In genomic region chr11:114244995-114245394, GRCh38 we compare ENCODE assay signal across 28 cellular contexts. TPM values are rescaled to one million over a fixed set of nuclear protein-coding genes. Genes with fewer than 3 reads are reported as not detected.
"Had no signal": no experiment of that assay in that cellular context is flagged by ENCODE, and none has a peak within 500 bp of the region (broad histone marks: within the 10 kb centered on the region; RNA-seq: fewer than 3 reads in every experiment).

No MANE protein-coding gene starts in this region.

- H3K36me3 ChIP-seq: brain microvascular endothelial cell, SJCRH30 had no signal

- H3K36me3 Mint-ChIP-seq: activated CD4-positive, alpha-beta memory T cell treated with anti-CD3 and anti-CD28 coated beads for 36 hours; activated naive CD4-positive, alpha-beta T cell treated with anti-CD3 and anti-CD28 coated beads, Interleukin-2, amount 10 ng/mL, durations not matched to agents 7 days and 5 days; activated naive CD8-positive, alpha-beta T cell had no signal

- DNase-seq: activated CD4-positive, alpha-beta memory T cell treated with anti-CD3 and anti-CD28 coated beads for 36 hours; activated CD4-positive, alpha-beta T cell treated with anti-CD3 and anti-CD28 coated beads, Interleukin-2, amount 50 U/mL, for 1 hour; activated CD8-positive, alpha-beta memory T cell treated with anti-CD3 and anti-CD28 coated beads, Interleukin-2, amount 50 U/mL, for 4 hours; activated effector memory CD4-positive, alpha-beta T cell treated with Interleukin-2 at 50 U/mL for 16 hours; activated naive CD4-positive, alpha-beta T cell treated with anti-CD3 and anti-CD28 coated beads, Interleukin-2, amount 10 ng/mL, durations not matched to agents 7 days and 5 days; activated naive CD8-positive, alpha-beta T cell treated with anti-CD3 and anti-CD28 coated beads, Interleukin-2, amount 50 U/mL, for 24 hours; activated T-cell treated with anti-CD3 and anti-CD28 coated beads for 4 hours; activated T-cell treated with anti-CD3 and anti-CD28 coated beads, Interleukin-2, amount 50 U/mL, for 4 hours; anterior cingulate cortex; brain microvascular endothelial cell; IMR-90; NCI-H1417 treated with DMSO at 0.1 percent for 48 hours; NCI-H1694 treated with DMSO at 0.1 percent for 48 hours; NCI-H2029; NCI-H2107; NCI-H2171; NCI-H510A; NK-92 treated with Interleukin-12 subunit alpha and Interleukin-12 subunit beta, amount 100 ng/mL, for 24 hours; PC-3; Peyer's patch; SHP77; SJCRH30; T1000 had no signal

- H3K4me1 ChIP-seq: SJCRH30 had no signal

- H3K9me3 ChIP-seq: Peyer's patch, SJCRH30 had no signal

- H3K27me3 Mint-ChIP-seq: activated CD4-positive, alpha-beta memory T cell treated with anti-CD3 and anti-CD28 coated beads for 36 hours; activated naive CD8-positive, alpha-beta T cell; activated naive CD8-positive, alpha-beta T cell treated with anti-CD3 and anti-CD28 coated beads, Interleukin-2, amount 50 U/mL, for 24 hours had no signal

- H3K4me1 Mint-ChIP-seq: activated naive CD4-positive, alpha-beta T cell treated with anti-CD3 and anti-CD28 coated beads, Interleukin-2, amount 10 ng/mL, durations not matched to agents 7 days and 5 days; activated naive CD8-positive, alpha-beta T cell treated with anti-CD3 and anti-CD28 coated beads, Interleukin-2, amount 50 U/mL, for 24 hours had no signal

- H3K9me3 Mint-ChIP-seq: activated CD4-positive, alpha-beta memory T cell treated with anti-CD3 and anti-CD28 coated beads for 36 hours; activated naive CD4-positive, alpha-beta T cell treated with anti-CD3 and anti-CD28 coated beads, Interleukin-2, amount 10 ng/mL, durations not matched to agents 7 days and 5 days; activated naive CD8-positive, alpha-beta T cell treated with anti-CD3 and anti-CD28 coated beads, Interleukin-2, amount 50 U/mL, for 24 hours; activated T-cell treated with anti-CD3 and anti-CD28 coated beads, Interleukin-2, amount 50 U/mL, for 4 hours had no signal

- H3K27ac ChIP-seq: brain microvascular endothelial cell, Peyer's patch, SJCRH30, SK-N-MC had no signal

- ATAC-seq: activated naive CD8-positive, alpha-beta T cell treated with anti-CD3 and anti-CD28 coated beads, Interleukin-2, amount 50 U/mL, for 24 hours; activated T-cell treated with anti-CD3 and anti-CD28 coated beads, Interleukin-2, amount 50 U/mL, for 4 hours; K562; PC-3 had no signal

- H3K27me3 ChIP-seq: brain microvascular endothelial cell, Peyer's patch, SJCRH30 had no signal

- H3K27ac Mint-ChIP-seq: activated CD4-positive, alpha-beta memory T cell treated with anti-CD3 and anti-CD28 coated beads for 36 hours; activated naive CD4-positive, alpha-beta T cell treated with anti-CD3 and anti-CD28 coated beads, Interleukin-2, amount 10 ng/mL, durations not matched to agents 7 days and 5 days; activated naive CD8-positive, alpha-beta T cell; activated naive CD8-positive, alpha-beta T cell treated with anti-CD3 and anti-CD28 coated beads, Interleukin-2, amount 50 U/mL, for 24 hours had no signal

- H3K4me3 Mint-ChIP-seq: activated CD4-positive, alpha-beta memory T cell treated with anti-CD3 and anti-CD28 coated beads for 36 hours; activated naive CD4-positive, alpha-beta T cell treated with anti-CD3 and anti-CD28 coated beads, Interleukin-2, amount 10 ng/mL, durations not matched to agents 7 days and 5 days; activated naive CD8-positive, alpha-beta T cell; activated naive CD8-positive, alpha-beta T cell treated with anti-CD3 and anti-CD28 coated beads, Interleukin-2, amount 50 U/mL, for 24 hours; activated T-cell treated with anti-CD3 and anti-CD28 coated beads, Interleukin-2, amount 50 U/mL, for 4 hours had no signal

- H3K4me3 ChIP-seq: K562, Peyer's patch, SJCRH30, SK-N-MC had no signal

RNA-seq across cellular contexts. Expression of gene NNMT, which starts 51.2 kb away (rescaled TPM):
- total RNA-seq: activated CD4-positive, alpha-beta memory T cell treated with anti-CD3 and anti-CD28 coated beads for 36 hours; T-helper 1 cell treated with Interleukin-12 subunit alpha and Interleukin-12 subunit beta and Interleukin-4 antibody, amounts not matched to agents 30 ng/mL and 1 ng/mL, for 36 hours; T-helper 2 cell treated with Interferon-gamma antibody and Interleukin-4, amounts not matched to agents 100 ng/mL and 5 ng/mL, for 36 hours had no signal
